In genomic region chr5:59207416-59207815, GRCh38 we compare ENCODE assay signal across 17 cellular contexts.
"Had no signal": no experiment of that assay in that cellular context is flagged by ENCODE, and none has a peak within 500 bp of the region (broad histone marks: within the 10 kb centered on the region; RNA-seq: fewer than 3 reads in every experiment).

No MANE protein-coding gene starts in this region.

- DNase-seq: activated CD4-positive, alpha-beta T cell treated with anti-CD3 and anti-CD28 coated beads, Interleukin-2, amount 50 U/mL, for 1 hour; activated CD4-positive, CD25-positive, alpha-beta regulatory T cell treated with anti-CD3 and anti-CD28 coated beads, Interleukin-2, amount 50 U/mL, for 72 hours; activated gamma-delta T cell treated with Interleukin-2 at 50 U/mL for 16 hours; activated T-cell treated with anti-CD3 and anti-CD28 coated beads, Interleukin-2, amount 50 U/mL, for 1 hour; aorta; central memory CD4-positive, alpha-beta T cell; effector memory CD4-positive, alpha-beta T cell; heart right ventricle; left lung; naive thymus-derived CD4-positive, alpha-beta T cell; stimulated activated CD4-positive, alpha-beta T cell treated with anti-CD3 and anti-CD28 coated beads, Interleukin-12 subunit alpha, Interleukin-12 subunit beta, amount 100 ng/mL, for 4 hours; stimulated activated CD4-positive, alpha-beta T cell treated with anti-CD3 and anti-CD28 coated beads, Interleukin-4, amount 100 ng/mL, for 4 hours; WERI-Rb-1 had no signal

- H3K27me3 ChIP-seq: heart right ventricle, left lung, neural progenitor cell, tibial nerve had no signal

- H3K4me1 ChIP-seq: neural progenitor cell, tibial nerve had no signal

- ATAC-seq: heart right ventricle; left lung; naive thymus-derived CD4-positive, alpha-beta T cell had no signal

- H3K9me3 ChIP-seq: heart right ventricle, left lung, tibial nerve had no signal

- H3K27ac ChIP-seq: left lung, neural progenitor cell, tibial nerve, WERI-Rb-1 had no signal

- H3K4me3 ChIP-seq: heart right ventricle, left lung, neural progenitor cell, tibial nerve had no signal

- FAIRE-seq: colon, urothelium cell line had no signal

- H3K36me3 ChIP-seq: left lung, neural progenitor cell, tibial nerve, WERI-Rb-1 had no signal
